In genomic region chr15:49309889-49310288, GRCh38 we compare ENCODE assay signal across 23 cellular contexts.
DNase-seq lines count a peak whose midpoint lies in the region; ATAC-seq, FAIRE-seq and TF ChIP-seq lines count a peak whose summit lies in the region.
"Had no signal": no experiment of that assay in that cellular context is flagged by ENCODE, and none has a peak within 500 bp of the region (broad histone marks: within the 10 kb centered on the region; RNA-seq: fewer than 3 reads in every experiment).

No MANE protein-coding gene starts in this region.

- intact Hi-C loops in gastrocnemius medialis (cut with DNase I; ENCODE audit: low total_unique reads) = no loop called here

- H3K4me3 ChIP-seq in fibroblast of the aortic adventitia (ENCODE audit: low read depth, low read length) (no peak overlapping the region), gastrocnemius medialis (no peak overlapping the region)
- H3K4me3 ChIP-seq: SK-N-MC had no signal

- ATAC-seq in gastrocnemius medialis (peak; percentile 42 to 43), HG02798 (IDR thresholded peaks at IDR 0.05; ENCODE audit: poor library complexity, unreplicated experiment) (no peak)
- ATAC-seq: HepG2 had no signal

- peak; percentile 95 for FAIRE-seq in D721Med (lab: Jason Lieb, UNC)
- FAIRE-seq: HepG2 had no signal

- TF ChIP-seq CTCF in D721Med (IDR thresholded peaks at IDR 0.05; ENCODE audit: insufficient read depth, missing control alignments) (no peak), fibroblast of the aortic adventitia (IDR thresholded peaks at IDR 0.05; ENCODE audit: insufficient read depth, low read length) (no peak), gastrocnemius medialis (IDR thresholded peaks at IDR 0.05 in 4 of 5, conservative IDR thresholded peaks at IDR 0.05 in 1 of 5) (no peak)

- in situ Hi-C loops in SK-MEL-5 (cut with HindIII; ENCODE audit: low pct_unique_long_range_greater_than_20kb, low sequenced_read_pairs) (no loop called here), gastrocnemius medialis (cut with MboI; ENCODE audit: low sequenced_read_pairs in 4 of 4) (no loop called here)

- DNase-seq in D721Med (ENCODE audit: insufficient read length, low spot score) (no peak), SK-MEL-5 (ENCODE audit: low read depth, low spot score) (peak; percentile 4), fibroblast of the aortic adventitia (ENCODE audit: low read depth) (peak; percentile 43), gastrocnemius medialis (no peak), germinal center (ENCODE audit: low spot score) (no peak), GF-D8 (lab: John Stamatoyannopoulos, UW) (no peak)
- DNase-seq: AML-193; C1 segment of cervical spinal cord; CD8-positive, alpha-beta memory T cell; DMS53; EL; KG1; NCI-H1092 treated with DMSO at 0.1 percent for 48 hours; NCI-H146; NCI-H2081; NCI-H2171; NCI-H345; NCI-H774; SHP77 had no signal

- H3K27ac ChIP-seq in gastrocnemius medialis = peak overlapping the region in 1 of 4 donors; percentile 17
- H3K27ac ChIP-seq: HL-60, SK-N-MC had no signal

- H3K4me1 ChIP-seq in gastrocnemius medialis = peaks cover 18 to 33% of the 10 kb centered on the region in 2 donors

- H3K36me3 ChIP-seq in gastrocnemius medialis = no peaks in the 10 kb centered on the region

- H3K27me3 ChIP-seq in gastrocnemius medialis = no peaks in the 10 kb centered on the region

- TF ChIP-seq POLR2A in gastrocnemius medialis (IDR thresholded peaks at IDR 0.05) = no peak

- H3K9me3 ChIP-seq in gastrocnemius medialis = no peaks in the 10 kb centered on the region

Comparison
In these comparisons a context has a peak if more than half of its experiments do, and no peak if none do; other contexts are left out.
1. DNase-seq: peak in SK-MEL-5 (single experiment) and fibroblast of the aortic adventitia (single experiment); none in D721Med (single experiment), gastrocnemius medialis (0 of 2), germinal center (single experiment) and GF-D8 (single experiment).